In the genomic region with DNA sequence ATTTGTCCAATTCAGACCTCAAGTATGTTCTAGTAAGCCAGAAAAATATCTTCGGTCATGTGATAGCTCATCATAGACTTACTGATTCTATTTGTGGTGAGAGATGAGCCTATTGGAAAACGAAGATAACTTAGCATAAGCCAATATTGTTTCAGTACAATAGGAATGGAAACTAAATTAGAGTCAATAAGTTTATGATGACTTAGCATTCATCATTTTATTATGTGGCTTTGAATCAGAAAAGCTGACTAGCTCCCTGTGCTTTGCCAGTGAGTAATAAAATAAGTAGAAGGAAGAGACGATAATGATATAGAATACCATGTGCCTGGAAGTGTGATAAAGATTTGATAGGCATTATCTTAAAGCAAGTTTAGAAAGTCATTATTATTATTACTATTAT, we compare ENCODE assay signal across 8 cellular contexts.
"Had no signal": no experiment of that assay in that cellular context is flagged by ENCODE, and none has a peak within 500 bp of the region (broad histone marks: within the 10 kb centered on the region; RNA-seq: fewer than 3 reads in every experiment).

No MANE protein-coding gene starts in this region.

- H3K4me3 Mint-ChIP-seq: GM23338, H9 had no signal

- H3K27ac ChIP-seq: KMS-11 had no signal

- FAIRE-seq: H1, H54, HTR-8/SVneo had no signal

- H3K4me2 ChIP-seq: GM23338, KMS-11 had no signal

- H3K27ac Mint-ChIP-seq: GM23338, H9 had no signal

- DNase-seq: H9, HCEC 1CT, KBM-7 had no signal

- H3K4me3 ChIP-seq: GM23338 had no signal

- H2AFZ ChIP-seq: GM23338 had no signal

- ATAC-seq: GM23338 had no signal

- H3K9ac ChIP-seq: KMS-11 had no signal

- H3K9me3 Mint-ChIP-seq: GM23338 had no signal
